In the genomic region with DNA sequence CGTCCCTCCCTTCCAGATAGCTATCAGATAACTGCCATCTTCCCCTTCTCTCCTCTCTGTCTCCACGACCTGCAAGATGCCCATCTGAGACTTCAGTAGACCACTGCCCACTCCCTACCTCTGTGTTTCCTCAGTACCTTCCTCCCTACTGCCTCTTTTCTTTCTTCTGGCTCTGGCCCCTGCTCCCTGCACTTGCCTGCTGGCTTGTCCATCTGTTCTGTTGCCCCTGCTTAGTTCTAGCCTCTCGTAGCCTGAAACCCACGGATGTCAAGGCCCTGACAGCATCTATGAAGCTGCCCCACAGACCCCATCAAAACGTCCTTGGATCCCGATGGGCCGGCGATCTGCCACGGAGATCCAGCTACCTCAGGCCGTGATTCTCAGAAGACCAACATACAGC, we compare ENCODE assay signal across 35 cellular contexts.
"Had no signal": no experiment of that assay in that cellular context is flagged by ENCODE, and none has a peak within 500 bp of the region (broad histone marks: within the 10 kb centered on the region; RNA-seq: fewer than 3 reads in every experiment).

No MANE protein-coding gene starts in this region.

- H3K27ac Mint-ChIP-seq: activated naive CD4-positive, alpha-beta T cell treated with anti-CD3 and anti-CD28 coated beads for 36 hours; activated naive CD4-positive, alpha-beta T cell treated with anti-CD3 and anti-CD28 coated beads, Interleukin-2, amount 10 ng/mL, durations not matched to agents 7 days and 5 days; activated naive CD4-positive, alpha-beta T cell treated with anti-CD3 and anti-CD28 coated beads, Interleukin-2, amount 50 U/mL, for 24 hours; activated naive CD8-positive, alpha-beta T cell; activated naive CD8-positive, alpha-beta T cell treated with anti-CD3 and anti-CD28 coated beads for 36 hours; activated naive CD8-positive, alpha-beta T cell treated with anti-CD3 and anti-CD28 coated beads, Interleukin-2, amount 10 ng/mL, durations not matched to agents 7 days and 5 days; activated naive CD8-positive, alpha-beta T cell treated with anti-CD3 and anti-CD28 coated beads, Interleukin-2, amount 50 U/mL, for 24 hours; activated T-cell treated with anti-CD3 and anti-CD28 coated beads, Interleukin-2, amount 50 U/mL, for 24 hours; activated T-cell treated with anti-CD3 and anti-CD28 coated beads, Interleukin-2, amount 50 U/mL, for 72 hours; activated T-helper 17 cell treated with anti-CD3 and anti-CD28 coated beads, Interleukin-2, amount 50 U/mL, for 72 hours; activated T-helper 2 cell treated with anti-CD3 and anti-CD28 coated beads, Interferon-gamma antibody, Interleukin-2, Interleukin-4, amounts not matched to agents 10 μg/mL and 5 μg/mL and 100 μg/mL, durations not matched to agents 14 hours and 24 hours and 36 hours; brain had no signal

- H3K36me3 Mint-ChIP-seq: activated naive CD4-positive, alpha-beta T cell treated with anti-CD3 and anti-CD28 coated beads, Interleukin-2, amount 10 ng/mL, durations not matched to agents 7 days and 5 days; activated naive CD4-positive, alpha-beta T cell treated with anti-CD3 and anti-CD28 coated beads, Interleukin-2, amount 50 U/mL, for 24 hours; activated naive CD4-positive, alpha-beta T cell treated with anti-CD3 and anti-CD28 coated beads, Interleukin-2, amount 50 U/mL, for 72 hours; activated naive CD8-positive, alpha-beta T cell; activated naive CD8-positive, alpha-beta T cell treated with anti-CD3 and anti-CD28 coated beads for 36 hours; activated naive CD8-positive, alpha-beta T cell treated with anti-CD3 and anti-CD28 coated beads, Interleukin-2, amount 10 ng/mL, durations not matched to agents 7 days and 5 days had no signal

- H3K4me1 ChIP-seq: adrenal gland, ascending aorta, body of pancreas, breast epithelium had no signal

- DNase-seq: activated effector memory CD4-positive, alpha-beta T cell treated with anti-CD3 and anti-CD28 coated beads, Interleukin-2, amount 50 U/mL, for 16 hours; activated effector memory CD4-positive, alpha-beta T cell treated with Interleukin-2 at 50 U/mL for 16 hours; activated gamma-delta T cell; activated gamma-delta T cell treated with Interleukin-2 at 50 U/mL for 16 hours; activated naive CD4-positive, alpha-beta T cell; activated naive CD4-positive, alpha-beta T cell treated with anti-CD3 and anti-CD28 coated beads for 36 hours; activated naive CD4-positive, alpha-beta T cell treated with anti-CD3 and anti-CD28 coated beads, Interleukin-2, amount 10 ng/mL, durations not matched to agents 7 days and 5 days; activated naive CD4-positive, alpha-beta T cell treated with anti-CD3 and anti-CD28 coated beads, Interleukin-2, amount 50 U/mL, for 16 hours; activated naive CD4-positive, alpha-beta T cell treated with Interleukin-2 at 50 U/mL for 16 hours; activated naive CD8-positive, alpha-beta T cell treated with anti-CD3 and anti-CD28 coated beads for 36 hours; activated naive CD8-positive, alpha-beta T cell treated with anti-CD3 and anti-CD28 coated beads, Interleukin-2, amount 10 ng/mL, durations not matched to agents 7 days and 5 days; activated naive CD8-positive, alpha-beta T cell treated with anti-CD3 and anti-CD28 coated beads, Interleukin-2, amount 50 U/mL, for 24 hours; activated T-cell treated with anti-CD3 and anti-CD28 coated beads, Interleukin-2, amount 50 U/mL, for 1 hour; activated T-cell treated with anti-CD3 and anti-CD28 coated beads, Interleukin-2, amount 50 U/mL, for 24 hours; activated T-cell treated with anti-CD3 and anti-CD28 coated beads, Interleukin-2, amount 50 U/mL, for 4 hours; activated T-cell treated with anti-CD3 and anti-CD28 coated beads, Interleukin-2, amount 50 U/mL, for 48 hours; activated T-cell treated with anti-CD3 and anti-CD28 coated beads, Interleukin-2, amount 50 U/mL, for 72 hours; adrenal gland; amniotic stem cell; amygdala; anterior cingulate cortex; aorta; body of pancreas; brain microvascular endothelial cell; central memory CD4-positive, alpha-beta T cell had no signal

- H3K27me3 ChIP-seq: adrenal gland, ascending aorta, body of pancreas, brain microvascular endothelial cell, breast epithelium, cardiac muscle cell had no signal

- H3K4me3 Mint-ChIP-seq: activated naive CD4-positive, alpha-beta T cell treated with anti-CD3 and anti-CD28 coated beads for 36 hours; activated naive CD4-positive, alpha-beta T cell treated with anti-CD3 and anti-CD28 coated beads, Interleukin-2, amount 10 ng/mL, durations not matched to agents 7 days and 5 days; activated naive CD4-positive, alpha-beta T cell treated with anti-CD3 and anti-CD28 coated beads, Interleukin-2, amount 50 U/mL, for 24 hours; activated naive CD8-positive, alpha-beta T cell; activated naive CD8-positive, alpha-beta T cell treated with anti-CD3 and anti-CD28 coated beads for 36 hours; activated naive CD8-positive, alpha-beta T cell treated with anti-CD3 and anti-CD28 coated beads, Interleukin-2, amount 10 ng/mL, durations not matched to agents 7 days and 5 days; activated naive CD8-positive, alpha-beta T cell treated with anti-CD3 and anti-CD28 coated beads, Interleukin-2, amount 50 U/mL, for 24 hours; activated T-cell treated with anti-CD3 and anti-CD28 coated beads, Interleukin-2, amount 50 U/mL, for 24 hours; activated T-cell treated with anti-CD3 and anti-CD28 coated beads, Interleukin-2, amount 50 U/mL, for 4 hours; activated T-cell treated with anti-CD3 and anti-CD28 coated beads, Interleukin-2, amount 50 U/mL, for 72 hours; activated T-helper 17 cell treated with anti-CD3 and anti-CD28 coated beads, Interleukin-2, amount 50 U/mL, for 72 hours; brain; central memory CD8-positive, alpha-beta T cell had no signal

- H3K27me3 Mint-ChIP-seq: activated naive CD4-positive, alpha-beta T cell treated with anti-CD3 and anti-CD28 coated beads, Interleukin-2, amount 10 ng/mL, durations not matched to agents 7 days and 5 days; activated naive CD8-positive, alpha-beta T cell treated with anti-CD3 and anti-CD28 coated beads, Interleukin-2, amount 10 ng/mL, durations not matched to agents 7 days and 5 days had no signal

- H3K4me3 ChIP-seq: adrenal gland, ascending aorta, body of pancreas, breast epithelium, cardiac muscle cell had no signal

- ATAC-seq: activated naive CD4-positive, alpha-beta T cell treated with anti-CD3 and anti-CD28 coated beads, Interleukin-2, amount 50 U/mL, for 72 hours; activated naive CD8-positive, alpha-beta T cell treated with anti-CD3 and anti-CD28 coated beads, Interleukin-2, amount 50 U/mL, for 24 hours; activated T-cell treated with anti-CD3 and anti-CD28 coated beads, Interleukin-2, amount 50 U/mL, for 4 hours; activated T-cell treated with anti-CD3 and anti-CD28 coated beads, Interleukin-2, amount 50 U/mL, for 72 hours; activated T-helper 17 cell treated with anti-CD3 and anti-CD28 coated beads, Interleukin-2, amount 50 U/mL, for 72 hours; body of pancreas had no signal

- H3K27ac ChIP-seq: adrenal gland, ascending aorta, body of pancreas, brain microvascular endothelial cell, breast epithelium, cardiac muscle cell had no signal

- H3K36me3 ChIP-seq: adrenal gland, brain microvascular endothelial cell, breast epithelium, cardiac muscle cell had no signal

- H3K4me1 Mint-ChIP-seq: activated naive CD4-positive, alpha-beta T cell treated with anti-CD3 and anti-CD28 coated beads, Interleukin-2, amount 10 ng/mL, durations not matched to agents 7 days and 5 days; activated naive CD4-positive, alpha-beta T cell treated with anti-CD3 and anti-CD28 coated beads, Interleukin-2, amount 50 U/mL, for 24 hours; activated naive CD8-positive, alpha-beta T cell treated with anti-CD3 and anti-CD28 coated beads for 36 hours; activated naive CD8-positive, alpha-beta T cell treated with anti-CD3 and anti-CD28 coated beads, Interleukin-2, amount 10 ng/mL, durations not matched to agents 7 days and 5 days; activated naive CD8-positive, alpha-beta T cell treated with anti-CD3 and anti-CD28 coated beads, Interleukin-2, amount 50 U/mL, for 24 hours; activated T-helper 17 cell treated with anti-CD3 and anti-CD28 coated beads, Interleukin-2, amount 50 U/mL, for 72 hours; brain; central memory CD8-positive, alpha-beta T cell had no signal

- H3K9me3 Mint-ChIP-seq: activated naive CD4-positive, alpha-beta T cell treated with anti-CD3 and anti-CD28 coated beads for 36 hours; activated naive CD4-positive, alpha-beta T cell treated with anti-CD3 and anti-CD28 coated beads, Interleukin-2, amount 10 ng/mL, durations not matched to agents 7 days and 5 days; activated naive CD4-positive, alpha-beta T cell treated with anti-CD3 and anti-CD28 coated beads, Interleukin-2, amount 50 U/mL, for 24 hours; activated naive CD8-positive, alpha-beta T cell treated with anti-CD3 and anti-CD28 coated beads for 36 hours; activated naive CD8-positive, alpha-beta T cell treated with anti-CD3 and anti-CD28 coated beads, Interleukin-2, amount 10 ng/mL, durations not matched to agents 7 days and 5 days; activated naive CD8-positive, alpha-beta T cell treated with anti-CD3 and anti-CD28 coated beads, Interleukin-2, amount 50 U/mL, for 24 hours; activated T-cell treated with anti-CD3 and anti-CD28 coated beads, Interleukin-2, amount 50 U/mL, for 24 hours; activated T-cell treated with anti-CD3 and anti-CD28 coated beads, Interleukin-2, amount 50 U/mL, for 4 hours; activated T-cell treated with anti-CD3 and anti-CD28 coated beads, Interleukin-2, amount 50 U/mL, for 72 hours; activated T-helper 17 cell treated with anti-CD3 and anti-CD28 coated beads, Interleukin-2, amount 50 U/mL, for 72 hours; activated T-helper 2 cell treated with anti-CD3 and anti-CD28 coated beads, Interferon-gamma antibody, Interleukin-2, Interleukin-4, amounts not matched to agents 10 μg/mL and 5 μg/mL and 100 μg/mL, durations not matched to agents 14 hours and 24 hours and 36 hours; brain; central memory CD8-positive, alpha-beta T cell had no signal

- H3K9me3 ChIP-seq: adrenal gland, ascending aorta, body of pancreas, breast epithelium had no signal
